8 cellular contexts compared by ENCODE assay signal in genomic region chr14:100374891-100375272, GRCh38. TPM values are rescaled to one million over a fixed set of nuclear protein-coding genes. Genes with fewer than 3 reads are reported as not detected.
DNase-seq lines count a peak whose midpoint lies in the region; ATAC-seq and TF ChIP-seq lines count a peak whose summit lies in the region.

No MANE protein-coding gene starts in this region.

- H3K4me3 Mint-ChIP-seq in Caco-2 (ENCODE audit: unreplicated experiment): peak overlapping the region; percentile 83

- TF ChIP-seq CTCF in Caco-2 (IDR thresholded peaks at IDR 0.05; ENCODE audit: insufficient read depth in 1 of 2, low read depth in 1 of 2, low read length in 1 of 2, severe bottlenecking in 1 of 2, unreplicated experiment in 1 of 2): no peak
- no peak for TF ChIP-seq CTCF in Panc1 (IDR thresholded peaks at IDR 0.05)
- no peak for TF ChIP-seq CTCF in epithelial cell of esophagus (IDR thresholded peaks at IDR 0.05; ENCODE audit: insufficient read depth, low read depth, low read length, missing control alignments)
- no peak for TF ChIP-seq CTCF in ovary (IDR thresholded peaks at IDR 0.05)

- H3K36me3 ChIP-seq in Caco-2 (ENCODE audit: control insufficient read depth, insufficient read depth, low read length): no peaks in the 10 kb centered on the region
- H3K36me3 ChIP-seq in Panc1 (ENCODE audit: control insufficient read depth, insufficient read depth, low read length): peaks cover 6% of the 10 kb centered on the region; the same call in 1 of the 2 replicates
- no peaks in the 10 kb centered on the region for H3K36me3 ChIP-seq in ovary

- intact Hi-C loops in Caco-2 (cut with micrococcal nuclease; ENCODE audit: unreplicated experiment): loop anchor here (5.0 kb wide), 1 partner anchor 183 kb away; no protein-coding TSS in a partner anchor
- intact Hi-C loops in Panc1 (cut with micrococcal nuclease; ENCODE audit: unreplicated experiment): loop anchor here (10.0 kb wide), 1 partner anchor 60 kb away; no protein-coding TSS in a partner anchor
- intact Hi-C loops in ovary (cut with DNase I): loop anchor here in 2 of 4 donors (5.0 to 10.0 kb wide), 4 partner anchors 68 to 390 kb away; partner anchors contain the start of genes SLC25A29 (in 2 of the 2) and YY1 (in 1 of the 2)

- POLR2A ChIA-PET in Caco-2 (lab: Charles Lee): interaction anchor here (0.5 kb wide), 1 partner anchor 894 kb away, joined by 3 read pairs; the partner anchor contains the start of genes CCNK and SETD3
- POLR2A ChIA-PET in Panc1 (lab: Charles Lee): no interaction called here

- H3K4me1 ChIP-seq in Caco-2: no peaks in the 10 kb centered on the region
- H3K4me1 ChIP-seq in Panc1 (ENCODE audit: control insufficient read depth, insufficient read depth, low read length): no peaks in the 10 kb centered on the region; the same call in 1 of the 2 replicates
- peaks cover 2% of the 10 kb centered on the region for H3K4me1 ChIP-seq in ovary (ENCODE audit: insufficient read depth)

- no peak for TF ChIP-seq EP300 in ovary (IDR thresholded peaks at IDR 0.05)

- 76 to 77% (median 76%) methylated on average over 8 of the region's 8 CpGs for WGBS in ovary, 3 donors

- H3K9me3 ChIP-seq in Caco-2 (no peaks in the 10 kb centered on the region), Panc1 (ENCODE audit: control insufficient read depth, insufficient read depth, low read depth, low read length) (no peaks in the 10 kb centered on the region), ovary (no peaks in the 10 kb centered on the region)

- CTCF ChIA-PET in Caco-2 (lab: Charles Lee) (interaction anchor here (1.0 kb wide), 1 partner anchor 12 kb away, joined by 3 read pairs; no protein-coding TSS in a partner anchor), Panc1 (lab: Charles Lee) (no interaction called here)

- H3K36me3 Mint-ChIP-seq in Caco-2 (ENCODE audit: insufficient read depth, unreplicated experiment): peaks cover 21% of the 10 kb centered on the region

- H3K27ac ChIP-seq in Panc1 (ENCODE audit: low read length) (peak overlapping the region; percentile 87), ovary (no peak overlapping the region)

- peak overlapping the region; percentile 77 for H3K27ac Mint-ChIP-seq in Caco-2 (ENCODE audit: unreplicated experiment)

- H3K4me3 ChIP-seq in Caco-2 (ENCODE audit: low read depth, low read length): peak overlapping the region; percentile 90
- H3K4me3 ChIP-seq in Panc1 (ENCODE audit: low read depth in 2 of 2, low read length in 2 of 2): peak overlapping the region; percentile 92
- peak overlapping the region; percentile 78 for H3K4me3 ChIP-seq in epithelial cell of esophagus (ENCODE audit: low read length)
- H3K4me3 ChIP-seq in ovary: peak overlapping the region; percentile 72

- in situ Hi-C loops in Panc1 (cut with HindIII; ENCODE audit: low pct_unique_long_range_greater_than_20kb, low sequenced_read_pairs): no loop called here

- no peak for TF ChIP-seq POLR2A in ovary (IDR thresholded peaks at IDR 0.05)

- H3K27me3 ChIP-seq in Caco-2 (replicated peaks; ENCODE audit: control insufficient read depth, insufficient read depth, low read length): no peaks in the 10 kb centered on the region
- no peaks in the 10 kb centered on the region for H3K27me3 ChIP-seq in Panc1 (ENCODE audit: control insufficient read depth, insufficient read depth, low read length)
- no peaks in the 10 kb centered on the region for H3K27me3 ChIP-seq in ovary

- no peak for ATAC-seq in Panc1
- no peak for ATAC-seq in HG03457 (IDR thresholded peaks at IDR 0.05; ENCODE audit: unreplicated experiment)

- no peak for DNase-seq in Caco-2
- no peak for DNase-seq in Panc1 (ENCODE audit: low read depth, low spot score)
- DNase-seq in epithelial cell of esophagus (ENCODE audit: low read depth): no peak
- no peak for DNase-seq in ovary
- DNase-seq in AG08395 (ENCODE audit: low spot score): no peak
- no peak for DNase-seq in NOMO-1 treated with dmso at 0.1 percent for 144 hours (lab: John Stamatoyannopoulos, UW; ENCODE audit: unreplicated experiment)
- DNase-seq in NCI-H2081 (lab: John Stamatoyannopoulos, UW): no peak

- H3K4me1 Mint-ChIP-seq in Caco-2 (ENCODE audit: low read depth, unreplicated experiment): peaks cover 22% of the 10 kb centered on the region

- H3K27me3 Mint-ChIP-seq in Caco-2 (ENCODE audit: insufficient read depth, unreplicated experiment): no peaks in the 10 kb centered on the region

- no peaks in the 10 kb centered on the region for H3K9me3 Mint-ChIP-seq in Caco-2 (ENCODE audit: unreplicated experiment)

- BruUV-seq in Caco-2 (replicated peaks; lab: Mats Ljungman, UMichigan) (TSS peak; percentile 55), Panc1 (replicated peaks; lab: Mats Ljungman, UMichigan) (no TSS peak)

RNA-seq across cellular contexts. Expression of gene WDR25, which starts 1.4 kb away (rescaled TPM):
- total RNA-seq in Caco-2 (2022) (4.7 and 4.8 TPM in 2 replicates), Panc1 (2021; ENCODE audit: unreplicated experiment) (4.1 TPM), ovary (10 to 100 TPM in 3 of 7 donors, 1 to 10 TPM in 4; 8.4 to 16.9 (median 9.8) TPM)
- 8.6 TPM for polyA plus RNA-seq in Panc1 (2012; ENCODE audit: insufficient read length)
- polyA plus RNA-seq in ovary: 1 to 10 TPM; 4.2 to 7.4 TPM

RNA-seq across cellular contexts. Expression of gene SLC25A47, which starts 51.7 kb away (rescaled TPM):
- not detected in 2 replicates for total RNA-seq in Caco-2 (2022)
- not detected for total RNA-seq in Panc1 (2021; ENCODE audit: unreplicated experiment)
- polyA plus RNA-seq in Panc1 (2012; ENCODE audit: insufficient read length): not detected
- total RNA-seq in ovary: not detected
- polyA plus RNA-seq in ovary: not detected
